ENCODE assay signal across 12 cellular contexts in genomic region chr4:8180310-8181093, GRCh38. TPM values are rescaled to one million over a fixed set of nuclear protein-coding genes. Genes with fewer than 3 reads are reported as not detected.
"Had no signal": no experiment of that assay in that cellular context is flagged by ENCODE, and none has a peak within 500 bp of the region (broad histone marks: within the 10 kb centered on the region; RNA-seq: fewer than 3 reads in every experiment).

No MANE protein-coding gene starts in this region.

- H3K4me3 ChIP-seq: ascending aorta, left ventricle myocardium inferior, suprapubic skin, transverse colon had no signal

- H3K27me3 ChIP-seq: ascending aorta, suprapubic skin, transverse colon had no signal

- H3K9me3 ChIP-seq: ascending aorta, left ventricle myocardium inferior, suprapubic skin, transverse colon had no signal

- DNase-seq: activated CD4-positive, alpha-beta T cell treated with anti-CD3 and anti-CD28 coated beads for 1 hour; activated gamma-delta T cell; effector memory CD4-positive, alpha-beta T cell; foreskin melanocyte; left ventricle myocardium inferior; stimulated activated CD4-positive, alpha-beta T cell treated with anti-CD3 and anti-CD28 coated beads, Interleukin-2, amount 100 ng/mL, for 24 hours; T-helper 2 cell; transverse colon had no signal

- H3K36me3 ChIP-seq: ascending aorta, left ventricle myocardium inferior, suprapubic skin, transverse colon had no signal

- H3K4me1 ChIP-seq: ascending aorta had no signal

- H3K27ac ChIP-seq: ascending aorta, suprapubic skin, transverse colon, VCaP had no signal

RNA-seq across cellular contexts. Expression of gene SH3TC1, which starts 18.6 kb away (rescaled TPM):
- polyA plus RNA-seq: neural cell had no signal
